In the genomic region with DNA sequence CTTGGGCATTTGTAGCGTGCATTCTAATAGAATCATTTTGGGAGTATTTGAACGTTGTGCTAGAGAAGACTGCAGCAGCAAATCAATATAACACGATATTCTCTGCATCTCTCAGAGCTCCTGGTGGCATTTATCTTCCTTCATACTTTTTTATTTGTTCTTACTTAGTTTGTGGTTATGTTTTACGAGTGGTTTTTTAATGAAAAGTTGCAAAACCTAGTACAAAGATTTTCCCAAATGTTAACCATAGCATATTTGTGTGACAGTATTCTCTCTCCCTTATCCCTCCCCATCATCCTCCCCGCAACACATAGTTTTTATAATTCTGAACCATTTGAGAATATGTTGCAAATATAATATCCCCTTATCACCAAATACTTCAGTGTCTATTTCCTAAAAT, we compare ENCODE assay signal across 18 cellular contexts. TPM values are rescaled to one million over a fixed set of nuclear protein-coding genes. Genes with fewer than 3 reads are reported as not detected.
DNase-seq lines count a peak whose midpoint lies in the region; ATAC-seq and TF ChIP-seq lines count a peak whose summit lies in the region.
"Had no signal": no experiment of that assay in that cellular context is flagged by ENCODE, and none has a peak within 500 bp of the region (broad histone marks: within the 10 kb centered on the region; RNA-seq: fewer than 3 reads in every experiment).

No MANE protein-coding gene starts in this region.

- H3K9ac ChIP-seq in Loucy (ENCODE audit: low read depth, low read length, poor library complexity, severe bottlenecking): peak overlapping the region; percentile 65

- H3K4me3 ChIP-seq in Loucy (ENCODE audit: low read length, poor library complexity, severe bottlenecking): peak overlapping the region; percentile 47
- H3K4me3 ChIP-seq: heart right ventricle had no signal

- ATAC-seq in activated naive CD8-positive, alpha-beta T cell treated with anti-CD3 and anti-CD28 coated beads, Interleukin-2, amount 10 ng/mL, durations not matched to agents 7 days and 5 days (ENCODE audit: low read depth): no peak
- no peak for ATAC-seq in stimulated activated effector memory CD8-positive, alpha-beta T cell treated with anti-CD3 and anti-CD28 coated beads, Interleukin-12 subunit alpha, Interleukin-12 subunit beta, amount 100 ng/mL, for 72 hours

- H3K27ac Mint-ChIP-seq in activated T-cell treated with anti-CD3 and anti-CD28 coated beads, Interleukin-2, amount 50 U/mL, for 24 hours: peak overlapping the region; percentile 89
- peak overlapping the region; percentile 88 for H3K27ac Mint-ChIP-seq in activated naive CD8-positive, alpha-beta T cell treated with anti-CD3 and anti-CD28 coated beads, Interleukin-2, amount 10 ng/mL, durations not matched to agents 7 days and 5 days
- H3K27ac Mint-ChIP-seq in stimulated activated effector memory CD8-positive, alpha-beta T cell treated with anti-CD3 and anti-CD28 coated beads, Interleukin-12 subunit alpha, Interleukin-12 subunit beta, amount 100 ng/mL, for 72 hours: peak overlapping the region; percentile 57

- H3K4me2 ChIP-seq in Loucy (ENCODE audit: low read depth, low read length, poor library complexity, severe bottlenecking): peak overlapping the region; percentile 77

- H3K9me2 ChIP-seq in Loucy (replicated peaks; ENCODE audit: low read depth, low read length): no peaks in the 10 kb centered on the region

- H3K9me3 ChIP-seq in Loucy (ENCODE audit: insufficient read depth, low read depth, low read length): no peaks in the 10 kb centered on the region
- H3K9me3 ChIP-seq: heart right ventricle had no signal

- no peak for TF ChIP-seq CTCF in Loucy (conservative IDR thresholded peaks at IDR 0.05; ENCODE audit: low read length)

- H3K36me3 ChIP-seq in Loucy (ENCODE audit: insufficient read depth, low read length): peaks cover 18% of the 10 kb centered on the region; the same call in 1 of the 2 replicates
- H3K36me3 ChIP-seq: heart right ventricle had no signal

- H3K9me3 Mint-ChIP-seq in activated T-cell treated with anti-CD3 and anti-CD28 coated beads, Interleukin-2, amount 50 U/mL, for 24 hours: no peaks in the 10 kb centered on the region
- no peaks in the 10 kb centered on the region for H3K9me3 Mint-ChIP-seq in activated naive CD8-positive, alpha-beta T cell treated with anti-CD3 and anti-CD28 coated beads, Interleukin-2, amount 10 ng/mL, durations not matched to agents 7 days and 5 days
- no peaks in the 10 kb centered on the region for H3K9me3 Mint-ChIP-seq in stimulated activated effector memory CD8-positive, alpha-beta T cell treated with anti-CD3 and anti-CD28 coated beads, Interleukin-12 subunit alpha, Interleukin-12 subunit beta, amount 100 ng/mL, for 72 hours
- H3K9me3 Mint-ChIP-seq: neural crest cell had no signal

- no peak overlapping the region for H2AFZ ChIP-seq in Loucy (ENCODE audit: low read length)

- peaks cover 91% of the 10 kb centered on the region for H3K4me1 Mint-ChIP-seq in activated T-cell treated with anti-CD3 and anti-CD28 coated beads, Interleukin-2, amount 50 U/mL, for 24 hours (ENCODE audit: low read depth)
- H3K4me1 Mint-ChIP-seq in activated naive CD8-positive, alpha-beta T cell treated with anti-CD3 and anti-CD28 coated beads, Interleukin-2, amount 10 ng/mL, durations not matched to agents 7 days and 5 days: peaks cover 77% of the 10 kb centered on the region
- peaks cover 79% of the 10 kb centered on the region for H3K4me1 Mint-ChIP-seq in stimulated activated effector memory CD8-positive, alpha-beta T cell treated with anti-CD3 and anti-CD28 coated beads, Interleukin-12 subunit alpha, Interleukin-12 subunit beta, amount 100 ng/mL, for 72 hours

- peak overlapping the region; percentile 29 for H3K4me3 Mint-ChIP-seq in activated T-cell treated with anti-CD3 and anti-CD28 coated beads, Interleukin-2, amount 50 U/mL, for 24 hours
- peak overlapping the region; percentile 75 for H3K4me3 Mint-ChIP-seq in activated naive CD8-positive, alpha-beta T cell treated with anti-CD3 and anti-CD28 coated beads, Interleukin-2, amount 10 ng/mL, durations not matched to agents 7 days and 5 days
- peak overlapping the region; percentile 42 for H3K4me3 Mint-ChIP-seq in stimulated activated effector memory CD8-positive, alpha-beta T cell treated with anti-CD3 and anti-CD28 coated beads, Interleukin-12 subunit alpha, Interleukin-12 subunit beta, amount 100 ng/mL, for 72 hours
- H3K4me3 Mint-ChIP-seq: neural crest cell had no signal

- no peak for DNase-seq in activated T-cell treated with anti-CD3 and anti-CD28 coated beads, Interleukin-2, amount 50 U/mL, for 24 hours
- no peak for DNase-seq in activated T-cell treated with anti-CD3 and anti-CD28 coated beads for 4 hours
- no peak for DNase-seq in activated naive CD8-positive, alpha-beta T cell treated with anti-CD3 and anti-CD28 coated beads, Interleukin-2, amount 10 ng/mL, durations not matched to agents 7 days and 5 days
- no peak for DNase-seq in stimulated activated effector memory CD8-positive, alpha-beta T cell treated with anti-CD3 and anti-CD28 coated beads, Interleukin-12 subunit alpha, Interleukin-12 subunit beta, amount 100 ng/mL, for 72 hours (ENCODE audit: low spot score in 2 of 2)
- DNase-seq in HUDEP-2 (lab: John Stamatoyannopoulos, UW; ENCODE audit: unreplicated experiment in 76 of 76): no peak
- DNase-seq in NCI-H526 (lab: John Stamatoyannopoulos, UW): no peak
- DNase-seq in cerebellum (ENCODE audit: low spot score): no peak
- DNase-seq: ACHN; activated CD8-positive, alpha-beta memory T cell treated with anti-CD3 and anti-CD28 coated beads, Interleukin-2, amount 50 U/mL, for 48 hours; amniotic stem cell; central memory CD4-positive, alpha-beta T cell; effector CD8-positive, alpha-beta T cell; heart right ventricle; NCI-H1694 treated with DMSO at 0.1 percent for 48 hours; NCI-H226; stimulated activated naive CD4-positive, alpha-beta T cell treated with Interleukin-2 at 50 U/mL for 16 hours had no signal

- no peaks in the 10 kb centered on the region for H3K27me3 ChIP-seq in Loucy (ENCODE audit: insufficient read depth, low read length, poor library complexity, severe bottlenecking)
- H3K27me3 ChIP-seq: heart right ventricle had no signal

- H3K79me2 ChIP-seq in Loucy (ENCODE audit: insufficient read depth, low read length): peaks cover 97% of the 10 kb centered on the region

- H3F3A ChIP-seq in Loucy (ENCODE audit: low read depth): peaks cover 37% of the 10 kb centered on the region

- peaks cover 51% of the 10 kb centered on the region for H3K36me3 Mint-ChIP-seq in activated T-cell treated with anti-CD3 and anti-CD28 coated beads, Interleukin-2, amount 50 U/mL, for 24 hours (ENCODE audit: low read depth)
- peaks cover 21% of the 10 kb centered on the region for H3K36me3 Mint-ChIP-seq in activated naive CD8-positive, alpha-beta T cell treated with anti-CD3 and anti-CD28 coated beads, Interleukin-2, amount 10 ng/mL, durations not matched to agents 7 days and 5 days
- peaks cover 20% of the 10 kb centered on the region for H3K36me3 Mint-ChIP-seq in stimulated activated effector memory CD8-positive, alpha-beta T cell treated with anti-CD3 and anti-CD28 coated beads, Interleukin-12 subunit alpha, Interleukin-12 subunit beta, amount 100 ng/mL, for 72 hours

- peaks cover 74% of the 10 kb centered on the region for H4K20me1 ChIP-seq in Loucy (ENCODE audit: insufficient read depth, low read length, poor library complexity, severe bottlenecking)

- no peaks in the 10 kb centered on the region for H3K27me3 Mint-ChIP-seq in activated T-cell treated with anti-CD3 and anti-CD28 coated beads, Interleukin-2, amount 50 U/mL, for 24 hours
- H3K27me3 Mint-ChIP-seq in activated naive CD8-positive, alpha-beta T cell treated with anti-CD3 and anti-CD28 coated beads, Interleukin-2, amount 10 ng/mL, durations not matched to agents 7 days and 5 days: no peaks in the 10 kb centered on the region

- peaks cover 90% of the 10 kb centered on the region for H3K4me1 ChIP-seq in Loucy (ENCODE audit: insufficient read depth, low read length, poor library complexity, severe bottlenecking)

- POLR2A ChIA-PET in activated naive CD8-positive, alpha-beta T cell treated with anti-CD3 and anti-CD28 coated beads, Interleukin-2, amount 10 ng/mL, durations not matched to agents 7 days and 5 days (lab: Charles Lee): interaction anchor here (1.9 kb wide), 1 partner anchor 47 kb away, joined by 11 read pairs; no protein-coding TSS in a partner anchor

RNA-seq across cellular contexts. Expression of a gene that starts 50.4 kb away (rescaled TPM):
- 10 to 100 TPM; 30.0 to 31.5 TPM for total RNA-seq in activated naive CD8-positive, alpha-beta T cell treated with anti-CD3 and anti-CD28 coated beads, Interleukin-2, amount 10 ng/mL, durations not matched to agents 7 days and 5 days
- 25.3 TPM for total RNA-seq in cerebellum
